ENCODE assay signal across 15 cellular contexts in the genomic region with DNA sequence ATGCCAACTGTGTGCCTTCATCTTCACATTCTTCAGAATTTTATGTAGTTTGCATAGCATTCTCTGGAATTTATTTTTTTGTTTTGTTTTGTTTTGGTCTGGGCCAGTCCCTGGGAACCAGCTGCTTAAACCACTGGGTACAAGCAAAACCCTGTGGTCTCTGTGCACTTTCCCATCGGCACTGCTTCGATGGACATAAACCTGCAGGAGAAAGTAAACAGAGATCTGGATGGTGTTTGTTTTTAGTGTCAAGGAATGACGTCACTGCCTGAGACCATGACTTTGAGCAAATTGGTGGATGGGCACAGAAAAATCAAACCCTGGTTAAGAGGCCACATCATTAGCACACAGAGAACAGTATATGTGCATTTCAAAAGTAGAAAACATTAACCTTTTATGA.
DNase-seq lines count a peak whose midpoint lies in the region; ATAC-seq, FAIRE-seq and TF ChIP-seq lines count a peak whose summit lies in the region.
"Had no signal": no experiment of that assay in that cellular context is flagged by ENCODE, and none has a peak within 500 bp of the region (broad histone marks: within the 10 kb centered on the region; RNA-seq: fewer than 3 reads in every experiment).

No MANE protein-coding gene starts in this region.

- no peak overlapping the region for H3K4me2 ChIP-seq in K562 (ENCODE audit: insufficient read depth, low read length)

- no peak for TF ChIP-seq POLR2A in K562 (conservative IDR thresholded peaks at IDR 0.05)

- TF ChIP-seq RAD21 in K562 (CRISPR knock-in tag; conservative IDR thresholded peaks at IDR 0.05 in 1 of 2, IDR thresholded peaks at IDR 0.05 in 1 of 2): no peak

- TF ChIP-seq CTCF in LNCaP clone FGC (IDR thresholded peaks at IDR 0.05; ENCODE audit: control insufficient read depth, extremely low read depth, insufficient read depth): no peak
- TF ChIP-seq CTCF in K562 (IDR thresholded peaks at IDR 0.05 in 2 of 3, conservative IDR thresholded peaks at IDR 0.05 in 1 of 3; ENCODE audit: insufficient read depth in 2 of 3, low read depth in 1 of 3, low read length in 3 of 3): no peak
- TF ChIP-seq CTCF in left lung (IDR thresholded peaks at IDR 0.05): no peak

- peak; percentile 59 for FAIRE-seq in K562 (lab: Jason Lieb, UNC)
- FAIRE-seq: endothelial cell of umbilical vein had no signal

- intact Hi-C loops in K562 (cut with micrococcal nuclease) (no loop called here), left lung (cut with DNase I) (no loop called here)

- DNase-seq in Caki2 (ENCODE audit: low read depth): peak; percentile 80
- peak; percentile 15 for DNase-seq in LNCaP clone FGC (ENCODE audit: low read depth)
- no peak for DNase-seq in K562 (ENCODE audit: extremely low read depth in 1 of 4, low spot score in 3 of 4)
- no peak for DNase-seq in left lung
- no peak for DNase-seq in RPMI8226
- DNase-seq in GM19240 (ENCODE audit: insufficient read length, low spot score): no peak
- DNase-seq in globus pallidus (ENCODE audit: low spot score): no peak
- DNase-seq: activated T-cell treated with anti-CD3 and anti-CD28 coated beads for 4 hours, anterior cingulate cortex, C1 segment of cervical spinal cord, mucosa of descending colon, NCI-H510A, Right ventricle myocardium superior had no signal

- no peak overlapping the region for H3K27ac ChIP-seq in K562 (ENCODE audit: extremely low read depth, low read depth, low read length)
- H3K27ac ChIP-seq in left lung: no peak overlapping the region

- H3K9ac ChIP-seq in K562 (ENCODE audit: insufficient read depth in 1 of 2, low read depth in 2 of 2, low read length in 2 of 2): no peak overlapping the region

- no peak overlapping the region for H2AFZ ChIP-seq in K562 (ENCODE audit: low read depth, low read length)

- H3K4me3 ChIP-seq in LNCaP clone FGC (ENCODE audit: low read depth, low read length) (no peak overlapping the region), K562 (no peak overlapping the region), left lung (no peak overlapping the region)
- H3K4me3 ChIP-seq: mucosa of descending colon had no signal

- POLR2A ChIA-PET in K562 (lab: Yijun Ruan, JAX): no interaction called here

- H4K20me1 ChIP-seq in K562 (replicated peaks; ENCODE audit: control insufficient read depth, insufficient read depth, low read length): no peaks in the 10 kb centered on the region

- no peaks in the 10 kb centered on the region for H3K4me1 ChIP-seq in K562 (replicated peaks in 1 of 2; ENCODE audit: control insufficient read depth in 2 of 2, insufficient read depth in 2 of 2, low read length in 2 of 2)
- no peaks in the 10 kb centered on the region for H3K4me1 ChIP-seq in left lung

- no peaks in the 10 kb centered on the region for H3K79me2 ChIP-seq in K562 (ENCODE audit: control insufficient read depth, insufficient read depth, low read length)

- 0 out of 2 replicates have a peak, but pooled peaks cover 3% of the 10 kb centered on the region for H3K9me3 ChIP-seq in K562 (replicated peaks; ENCODE audit: control insufficient read depth, insufficient read depth, low read depth, low read length)
- H3K9me3 ChIP-seq in left lung: peaks cover 0 to 8% of the 10 kb centered on the region in 2 donors

- TF ChIP-seq EP300 in K562 (IDR thresholded peaks at IDR 0.05; ENCODE audit: low read length): no peak

- no TSS peak for BruUV-seq in K562 (replicated peaks; lab: Mats Ljungman, UMichigan)

- no peaks in the 10 kb centered on the region for H3K9me1 ChIP-seq in K562 (ENCODE audit: control insufficient read depth, insufficient read depth, low read length)

- H3K27me3 ChIP-seq in K562 (ENCODE audit: control insufficient read depth in 2 of 2, insufficient read depth in 2 of 2, low read length in 2 of 2) (peaks cover 4 to 9% of the 10 kb centered on the region in 2 experiments; a peak in 3 of 5 replicates), left lung (no peaks in the 10 kb centered on the region)

- no peaks in the 10 kb centered on the region for H3K36me3 ChIP-seq in K562 (ENCODE audit: control insufficient read depth, insufficient read depth, low read length)
- no peaks in the 10 kb centered on the region for H3K36me3 ChIP-seq in left lung

- ATAC-seq in K562 (no peak), left lung (peak; percentile 22), HG03196 (IDR thresholded peaks at IDR 0.05; ENCODE audit: unreplicated experiment) (no peak)
- ATAC-seq: mucosa of descending colon had no signal

- in situ Hi-C loops in Caki2 (cut with HindIII; ENCODE audit: low pct_unique_long_range_greater_than_20kb, low sequenced_read_pairs): no loop called here
- in situ Hi-C loops in K562 (cut with MboI): loop anchor here (25.0 kb wide), 1 partner anchor 176 kb away; a partner anchor contains a TSS

- 6% methylated on average over 3 of the region's 3 CpGs for WGBS in K562 (ENCODE audit: insufficient coverage, low coverage, missing lambda C conversion rate)

- CTCF ChIA-PET in K562 (lab: Yijun Ruan, JAX; ENCODE audit: low intra/inter-chr PET ratio): interaction anchor here (1.1 kb wide), 1 partner anchor 30 kb away, joined by 3 read pairs; no protein-coding TSS in a partner anchor

TF ChIP-seq in K562, 482 proteins besides CTCF, POLR2A, EP300 and RAD21 (continues in another document):
- TF ChIP-seq, protein P1, sequence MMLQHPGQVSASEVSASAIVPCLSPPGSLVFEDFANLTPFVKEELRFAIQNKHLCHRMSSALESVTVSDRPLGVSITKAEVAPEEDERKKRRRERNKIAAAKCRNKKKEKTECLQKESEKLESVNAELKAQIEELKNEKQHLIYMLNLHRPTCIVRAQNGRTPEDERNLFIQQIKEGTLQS (IDR thresholded peaks at IDR 0.05): peak; percentile 85
- TF ChIP-seq, protein P1 (CRISPR knock-in tag; conservative IDR thresholded peaks at IDR 0.05): no peak
- no peak for TF ChIP-seq CEBPB (tag; IDR thresholded peaks at IDR 0.05)
- no peak for TF ChIP-seq SMC3 (conservative IDR thresholded peaks at IDR 0.05; ENCODE audit: insufficient read depth, low read depth, low read length)
- TF ChIP-seq, protein P2, sequence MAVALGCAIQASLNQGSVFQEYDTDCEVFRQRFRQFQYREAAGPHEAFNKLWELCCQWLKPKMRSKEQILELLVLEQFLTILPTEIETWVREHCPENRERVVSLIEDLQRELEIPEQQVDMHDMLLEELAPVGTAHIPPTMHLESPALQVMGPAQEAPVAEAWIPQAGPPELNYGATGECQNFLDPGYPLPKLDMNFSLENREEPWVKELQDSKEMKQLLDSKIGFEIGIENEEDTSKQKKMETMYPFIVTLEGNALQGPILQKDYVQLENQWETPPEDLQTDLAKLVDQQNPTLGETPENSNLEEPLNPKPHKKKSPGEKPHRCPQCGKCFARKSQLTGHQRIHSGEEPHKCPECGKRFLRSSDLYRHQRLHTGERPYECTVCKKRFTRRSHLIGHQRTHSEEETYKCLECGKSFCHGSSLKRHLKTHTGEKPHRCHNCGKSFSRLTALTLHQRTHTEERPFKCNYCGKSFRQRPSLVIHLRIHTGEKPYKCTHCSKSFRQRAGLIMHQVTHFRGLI (CRISPR knock-in tag; IDR thresholded peaks at IDR 0.05): no peak
- TF ChIP-seq, protein P3, sequence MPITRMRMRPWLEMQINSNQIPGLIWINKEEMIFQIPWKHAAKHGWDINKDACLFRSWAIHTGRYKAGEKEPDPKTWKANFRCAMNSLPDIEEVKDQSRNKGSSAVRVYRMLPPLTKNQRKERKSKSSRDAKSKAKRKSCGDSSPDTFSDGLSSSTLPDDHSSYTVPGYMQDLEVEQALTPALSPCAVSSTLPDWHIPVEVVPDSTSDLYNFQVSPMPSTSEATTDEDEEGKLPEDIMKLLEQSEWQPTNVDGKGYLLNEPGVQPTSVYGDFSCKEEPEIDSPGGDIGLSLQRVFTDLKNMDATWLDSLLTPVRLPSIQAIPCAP (CRISPR knock-in tag; IDR thresholded peaks at IDR 0.05; ENCODE audit: borderline replicate concordance): no peak
- no peak for TF ChIP-seq BCOR (IDR thresholded peaks at IDR 0.05)
- TF ChIP-seq BHLHE40 (IDR thresholded peaks at IDR 0.05; ENCODE audit: low read length): no peak
- no peak for TF ChIP-seq XRCC4 (IDR thresholded peaks at IDR 0.05; ENCODE audit: extremely low read depth, insufficient read depth, insufficient read length)
- TF ChIP-seq, protein P4, sequence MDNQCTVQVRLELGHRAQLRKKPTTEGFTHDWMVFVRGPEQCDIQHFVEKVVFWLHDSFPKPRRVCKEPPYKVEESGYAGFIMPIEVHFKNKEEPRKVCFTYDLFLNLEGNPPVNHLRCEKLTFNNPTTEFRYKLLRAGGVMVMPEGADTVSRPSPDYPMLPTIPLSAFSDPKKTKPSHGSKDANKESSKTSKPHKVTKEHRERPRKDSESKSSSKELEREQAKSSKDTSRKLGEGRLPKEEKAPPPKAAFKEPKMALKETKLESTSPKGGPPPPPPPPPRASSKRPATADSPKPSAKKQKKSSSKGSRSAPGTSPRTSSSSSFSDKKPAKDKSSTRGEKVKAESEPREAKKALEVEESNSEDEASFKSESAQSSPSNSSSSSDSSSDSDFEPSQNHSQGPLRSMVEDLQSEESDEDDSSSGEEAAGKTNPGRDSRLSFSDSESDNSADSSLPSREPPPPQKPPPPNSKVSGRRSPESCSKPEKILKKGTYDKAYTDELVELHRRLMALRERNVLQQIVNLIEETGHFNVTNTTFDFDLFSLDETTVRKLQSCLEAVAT (IDR thresholded peaks at IDR 0.05): no peak
- TF ChIP-seq, protein P5, sequence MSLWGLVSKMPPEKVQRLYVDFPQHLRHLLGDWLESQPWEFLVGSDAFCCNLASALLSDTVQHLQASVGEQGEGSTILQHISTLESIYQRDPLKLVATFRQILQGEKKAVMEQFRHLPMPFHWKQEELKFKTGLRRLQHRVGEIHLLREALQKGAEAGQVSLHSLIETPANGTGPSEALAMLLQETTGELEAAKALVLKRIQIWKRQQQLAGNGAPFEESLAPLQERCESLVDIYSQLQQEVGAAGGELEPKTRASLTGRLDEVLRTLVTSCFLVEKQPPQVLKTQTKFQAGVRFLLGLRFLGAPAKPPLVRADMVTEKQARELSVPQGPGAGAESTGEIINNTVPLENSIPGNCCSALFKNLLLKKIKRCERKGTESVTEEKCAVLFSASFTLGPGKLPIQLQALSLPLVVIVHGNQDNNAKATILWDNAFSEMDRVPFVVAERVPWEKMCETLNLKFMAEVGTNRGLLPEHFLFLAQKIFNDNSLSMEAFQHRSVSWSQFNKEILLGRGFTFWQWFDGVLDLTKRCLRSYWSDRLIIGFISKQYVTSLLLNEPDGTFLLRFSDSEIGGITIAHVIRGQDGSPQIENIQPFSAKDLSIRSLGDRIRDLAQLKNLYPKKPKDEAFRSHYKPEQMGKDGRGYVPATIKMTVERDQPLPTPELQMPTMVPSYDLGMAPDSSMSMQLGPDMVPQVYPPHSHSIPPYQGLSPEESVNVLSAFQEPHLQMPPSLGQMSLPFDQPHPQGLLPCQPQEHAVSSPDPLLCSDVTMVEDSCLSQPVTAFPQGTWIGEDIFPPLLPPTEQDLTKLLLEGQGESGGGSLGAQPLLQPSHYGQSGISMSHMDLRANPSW (CRISPR knock-in tag; IDR thresholded peaks at IDR 0.05): no peak

Comparison
In these comparisons a context has a peak if more than half of its experiments do, and no peak if none do; other contexts are left out.
1. DNase-seq: peak in Caki2 (single experiment) and LNCaP clone FGC (single experiment); none in K562 (0 of 4), left lung (0 of 2), RPMI8226 (single experiment), GM19240 (single experiment) and globus pallidus (single experiment).